In genomic region chr5:109690456-109691247, GRCh38 we compare ENCODE assay signal across 8 cellular contexts. TPM values are rescaled to one million over a fixed set of nuclear protein-coding genes. Genes with fewer than 3 reads are reported as not detected.
A peak's percentile ranks its signal among the peaks of the same experiment; 100 is the strongest.
DNase-seq lines count a peak whose midpoint lies in the region; ATAC-seq and TF ChIP-seq lines count a peak whose summit lies in the region.

No MANE protein-coding gene starts in this region.

- peaks cover 37% of the 10 kb centered on the region for H3K79me2 ChIP-seq in neural cell (replicated peaks; ENCODE audit: insufficient read depth, low read length)

- H3K9ac ChIP-seq in BLaER1 (peak overlapping the region; percentile 94), HUES6 (ENCODE audit: low read length) (peak overlapping the region; percentile 92), neural cell (ENCODE audit: low read length) (peak overlapping the region; percentile 61)

- peak overlapping the region; percentile 42 for H2AFZ ChIP-seq in neural cell (ENCODE audit: low read depth, low read length)

- H3K36me3 ChIP-seq in BLaER1 (0 out of 2 replicates have a peak, but pooled peaks cover 3% of the 10 kb centered on the region), HUES6 (ENCODE audit: control insufficient read depth, insufficient read depth, low read length) (no peaks in the 10 kb centered on the region), SJCRH30 (no peaks in the 10 kb centered on the region), neural cell (ENCODE audit: insufficient read depth, low read length) (no peaks in the 10 kb centered on the region), suprapubic skin (no peaks in the 10 kb centered on the region)

- H3K9me2 ChIP-seq in neural cell (ENCODE audit: insufficient read depth, low read length), result no peaks in the 10 kb centered on the region

- H3K4me1 ChIP-seq in BLaER1 (peaks cover 51% of the 10 kb centered on the region), HUES6 (ENCODE audit: control insufficient read depth, insufficient read depth, low read length) (peaks cover 39% of the 10 kb centered on the region), SJCRH30 (peaks cover 6% of the 10 kb centered on the region; the same call in 1 of the 2 replicates), foreskin keratinocyte (peaks cover 30% of the 10 kb centered on the region), suprapubic skin (peaks cover 39% of the 10 kb centered on the region)

- H3K27ac ChIP-seq in BLaER1, result peak overlapping the region; percentile 92
- H3K27ac ChIP-seq in HUES6 (ENCODE audit: low read depth, low read length), result peak overlapping the region; percentile 88; the same call in 1 of the 2 replicates
- peak overlapping the region; percentile 80 for H3K27ac ChIP-seq in SJCRH30
- H3K27ac ChIP-seq in foreskin keratinocyte, result peak overlapping the region; percentile 82
- H3K27ac ChIP-seq in neural cell (ENCODE audit: low read length), result no peak overlapping the region
- H3K27ac ChIP-seq in suprapubic skin, result peak overlapping the region; percentile 96

- TF ChIP-seq RAD21 in neural cell (conservative IDR thresholded peaks at IDR 0.05), result peak; percentile 78

- H3F3A ChIP-seq in neural cell (ENCODE audit: insufficient read depth, low read length, poor library complexity, severe bottlenecking), result no peaks in the 10 kb centered on the region

- no peaks in the 10 kb centered on the region for H3K27me3 ChIP-seq in BLaER1
- H3K27me3 ChIP-seq in HUES6 (ENCODE audit: control insufficient read depth, insufficient read depth, low read length), result no peaks in the 10 kb centered on the region
- H3K27me3 ChIP-seq in SJCRH30, result no peaks in the 10 kb centered on the region
- no peaks in the 10 kb centered on the region for H3K27me3 ChIP-seq in foreskin keratinocyte
- no peaks in the 10 kb centered on the region for H3K27me3 ChIP-seq in neural cell (ENCODE audit: insufficient read depth, low read depth, low read length)
- H3K27me3 ChIP-seq in suprapubic skin, result no peaks in the 10 kb centered on the region

- H4K20me1 ChIP-seq in BLaER1 (peaks cover 46% of the 10 kb centered on the region), neural cell (ENCODE audit: insufficient read depth) (no peaks in the 10 kb centered on the region)

- H3K4me3 ChIP-seq in BLaER1 (peak overlapping the region; percentile 98), HUES6 (ENCODE audit: low read depth, low read length) (peak overlapping the region; percentile 99), SJCRH30 (peak overlapping the region; percentile 73), neural cell (ENCODE audit: low read length) (peak overlapping the region; percentile 95), suprapubic skin (peak overlapping the region; percentile 97)

- TF ChIP-seq CTCF in foreskin keratinocyte (conservative IDR thresholded peaks at IDR 0.05) (peak; percentile 80), neural cell (IDR thresholded peaks at IDR 0.05; ENCODE audit: poor library complexity, severe bottlenecking) (peak; percentile 78), suprapubic skin (IDR thresholded peaks at IDR 0.05) (peak in 1 of 2 donors; percentile 63)

- no peak for TF ChIP-seq POLR2A in suprapubic skin (IDR thresholded peaks at IDR 0.05)

- H3K9me3 ChIP-seq in BLaER1 (no peaks in the 10 kb centered on the region), HUES6 (ENCODE audit: control insufficient read depth, insufficient read depth, low read depth, low read length) (peaks cover 15% of the 10 kb centered on the region), SJCRH30 (replicated peaks) (no peaks in the 10 kb centered on the region), neural cell (ENCODE audit: low read length) (peaks cover 5% of the 10 kb centered on the region), suprapubic skin (peaks cover 8% of the 10 kb centered on the region)

- peak overlapping the region; percentile 80 for H3K4me2 ChIP-seq in BLaER1
- peak overlapping the region; percentile 89 for H3K4me2 ChIP-seq in neural cell (ENCODE audit: low read length)

- WGBS in suprapubic skin, result under 1% methylated on average over 33 of the region's 65 CpGs

- ATAC-seq in GM19397 (IDR thresholded peaks at IDR 0.05; ENCODE audit: unreplicated experiment) (peak; percentile 10), foreskin keratinocyte (peak; percentile 15)

- no peak for TF ChIP-seq EP300 in neural cell (conservative IDR thresholded peaks at IDR 0.05; ENCODE audit: poor library complexity, severe bottlenecking)
- no peak for TF ChIP-seq EP300 in suprapubic skin (IDR thresholded peaks at IDR 0.05)

- DNase-seq in SJCRH30 (peak; percentile 69 to 83), foreskin keratinocyte (peak; percentile 44 to 66), suprapubic skin (ENCODE audit: low spot score in 2 of 2) (peak; percentile 80 to 88)
- DNase-seq in activated naive CD4-positive, alpha-beta T cell treated with Interleukin-2 at 50 U/mL for 16 hours, result peak; percentile 52

TF ChIP-seq in neural cell, 6 proteins besides CTCF, POLR2A, EP300 and RAD21:
- TF ChIP-seq REST (IDR thresholded peaks at IDR 0.05; ENCODE audit: borderline replicate concordance) (no peak), MXI1 (conservative IDR thresholded peaks at IDR 0.05; ENCODE audit: poor library complexity, severe bottlenecking) (peak; percentile 77), EZH2 (IDR thresholded peaks at IDR 0.05; ENCODE audit: borderline replicate concordance, insufficient read depth, low read length, poor library complexity, severe bottlenecking) (no peak), POLR2AphosphoS5 (IDR thresholded peaks at IDR 0.05) (peak; percentile 4), TAF1 (IDR thresholded peaks at IDR 0.05; ENCODE audit: low read depth) (no peak), SMC3 (conservative IDR thresholded peaks at IDR 0.05; ENCODE audit: poor library complexity) (peak; percentile 75)

RNA-seq across cellular contexts. Expression of gene MAN2A1, which starts 0.9 kb away (rescaled TPM):
- total RNA-seq in SJCRH30 (2014; rRNA removed; shearing (Covaris generic)), result 40.8 and 45.8 TPM in 2 replicates
- total RNA-seq in foreskin keratinocyte, result 55.0 and 59.1 TPM in 2 replicates
- 9.0 and 11.5 TPM in 2 replicates for polyA plus RNA-seq in foreskin keratinocyte
- 4.4 and 5.7 TPM in 2 replicates for polyA plus RNA-seq in neural cell
- polyA minus RNA-seq in neural cell, result 16.1 and 16.3 TPM in 2 replicates
- 10 to 100 TPM; 37.0 to 45.9 (median 39.8) TPM for total RNA-seq in suprapubic skin
